In genomic region chr15:89161666-89162065, GRCh38 we compare ENCODE assay signal across 2 cellular contexts.
TF ChIP-seq lines count a peak whose summit lies in the region.

No MANE protein-coding gene starts in this region.

TF ChIP-seq in HepG2, 621 proteins besides CTCF, POLR2A, EP300 and RAD21:
- no peak for TF ChIP-seq DMTF1 (CRISPR knock-in tag; IDR thresholded peaks at IDR 0.05)
- TF ChIP-seq, protein P1, sequence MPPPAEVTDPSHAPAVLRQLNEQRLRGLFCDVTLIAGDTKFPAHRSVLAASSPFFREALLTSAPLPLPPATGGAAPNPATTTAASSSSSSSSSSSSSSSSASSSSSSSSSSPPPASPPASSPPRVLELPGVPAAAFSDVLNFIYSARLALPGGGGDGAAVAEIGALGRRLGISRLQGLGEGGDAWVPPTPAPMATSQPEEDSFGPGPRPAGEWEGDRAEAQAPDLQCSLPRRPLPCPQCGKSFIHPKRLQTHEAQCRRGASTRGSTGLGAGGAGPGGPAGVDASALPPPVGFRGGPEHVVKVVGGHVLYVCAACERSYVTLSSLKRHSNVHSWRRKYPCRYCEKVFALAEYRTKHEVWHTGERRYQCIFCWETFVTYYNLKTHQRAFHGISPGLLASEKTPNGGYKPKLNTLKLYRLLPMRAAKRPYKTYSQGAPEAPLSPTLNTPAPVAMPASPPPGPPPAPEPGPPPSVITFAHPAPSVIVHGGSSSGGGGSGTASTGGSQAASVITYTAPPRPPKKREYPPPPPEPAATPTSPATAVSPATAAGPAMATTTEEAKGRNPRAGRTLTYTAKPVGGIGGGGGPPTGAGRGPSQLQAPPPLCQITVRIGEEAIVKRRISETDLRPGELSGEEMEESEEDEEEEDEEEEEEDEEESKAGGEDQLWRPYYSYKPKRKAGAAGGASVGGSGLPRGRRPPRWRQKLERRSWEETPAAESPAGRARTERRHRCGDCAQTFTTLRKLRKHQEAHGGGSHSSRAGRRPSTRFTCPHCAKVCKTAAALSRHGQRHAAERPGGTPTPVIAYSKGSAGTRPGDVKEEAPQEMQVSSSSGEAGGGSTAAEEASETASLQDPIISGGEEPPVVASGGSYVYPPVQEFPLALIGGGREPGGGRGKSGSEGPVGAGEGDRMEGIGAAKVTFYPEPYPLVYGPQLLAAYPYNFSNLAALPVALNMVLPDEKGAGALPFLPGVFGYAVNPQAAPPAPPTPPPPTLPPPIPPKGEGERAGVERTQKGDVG (CRISPR knock-in tag; IDR thresholded peaks at IDR 0.05; ENCODE audit: borderline replicate concordance) = no peak
- no peak for TF ChIP-seq CCDC6 (CRISPR knock-in tag; IDR thresholded peaks at IDR 0.05)
- no peak for TF ChIP-seq ZNF143 (CRISPR knock-in tag; IDR thresholded peaks at IDR 0.05)
- TF ChIP-seq, protein P2, sequence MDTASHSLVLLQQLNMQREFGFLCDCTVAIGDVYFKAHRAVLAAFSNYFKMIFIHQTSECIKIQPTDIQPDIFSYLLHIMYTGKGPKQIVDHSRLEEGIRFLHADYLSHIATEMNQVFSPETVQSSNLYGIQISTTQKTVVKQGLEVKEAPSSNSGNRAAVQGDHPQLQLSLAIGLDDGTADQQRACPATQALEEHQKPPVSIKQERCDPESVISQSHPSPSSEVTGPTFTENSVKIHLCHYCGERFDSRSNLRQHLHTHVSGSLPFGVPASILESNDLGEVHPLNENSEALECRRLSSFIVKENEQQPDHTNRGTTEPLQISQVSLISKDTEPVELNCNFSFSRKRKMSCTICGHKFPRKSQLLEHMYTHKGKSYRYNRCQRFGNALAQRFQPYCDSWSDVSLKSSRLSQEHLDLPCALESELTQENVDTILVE (CRISPR knock-in tag; IDR thresholded peaks at IDR 0.05) = no peak
- TF ChIP-seq RFX1 (IDR thresholded peaks at IDR 0.05) = no peak
- TF ChIP-seq EHMT2 (IDR thresholded peaks at IDR 0.05; ENCODE audit: borderline replicate concordance, low read depth, low read length) = no peak
- TF ChIP-seq IKZF1 (IDR thresholded peaks at IDR 0.05) = no peak
- TF ChIP-seq FOXK1 (CRISPR knock-in tag; IDR thresholded peaks at IDR 0.05; ENCODE audit: borderline replicate concordance, low read depth) = no peak
- TF ChIP-seq CAMTA2 (CRISPR knock-in tag; IDR thresholded peaks at IDR 0.05; ENCODE audit: borderline replicate concordance) = no peak
- no peak for TF ChIP-seq IKZF4 (CRISPR knock-in tag; IDR thresholded peaks at IDR 0.05; ENCODE audit: borderline replicate concordance, low read depth, not compliant biosample characterization)
- TF ChIP-seq, protein P3, sequence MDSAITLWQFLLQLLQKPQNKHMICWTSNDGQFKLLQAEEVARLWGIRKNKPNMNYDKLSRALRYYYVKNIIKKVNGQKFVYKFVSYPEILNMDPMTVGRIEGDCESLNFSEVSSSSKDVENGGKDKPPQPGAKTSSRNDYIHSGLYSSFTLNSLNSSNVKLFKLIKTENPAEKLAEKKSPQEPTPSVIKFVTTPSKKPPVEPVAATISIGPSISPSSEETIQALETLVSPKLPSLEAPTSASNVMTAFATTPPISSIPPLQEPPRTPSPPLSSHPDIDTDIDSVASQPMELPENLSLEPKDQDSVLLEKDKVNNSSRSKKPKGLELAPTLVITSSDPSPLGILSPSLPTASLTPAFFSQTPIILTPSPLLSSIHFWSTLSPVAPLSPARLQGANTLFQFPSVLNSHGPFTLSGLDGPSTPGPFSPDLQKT (CRISPR knock-in tag; IDR thresholded peaks at IDR 0.05; ENCODE audit: borderline replicate concordance) = no peak
- TF ChIP-seq ZNF790 (CRISPR knock-in tag; IDR thresholded peaks at IDR 0.05; ENCODE audit: borderline replicate concordance) = no peak
- TF ChIP-seq, protein P4, sequence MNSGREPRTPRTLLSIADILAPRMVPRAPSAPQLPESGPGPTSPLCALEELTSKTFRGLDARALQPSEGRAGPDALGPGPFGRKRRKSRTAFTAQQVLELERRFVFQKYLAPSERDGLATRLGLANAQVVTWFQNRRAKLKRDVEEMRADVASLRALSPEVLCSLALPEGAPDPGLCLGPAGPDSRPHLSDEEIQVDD (CRISPR knock-in tag; IDR thresholded peaks at IDR 0.05; ENCODE audit: borderline replicate concordance) = no peak
- TF ChIP-seq NFIC (IDR thresholded peaks at IDR 0.05; ENCODE audit: low read length) = no peak
- TF ChIP-seq ZNF781 (CRISPR knock-in tag; IDR thresholded peaks at IDR 0.05; ENCODE audit: borderline replicate concordance, not compliant biosample characterization) = no peak

TF ChIP-seq in K562, 482 proteins besides CTCF, POLR2A, EP300 and RAD21:
- no peak for TF ChIP-seq TRIM25 (IDR thresholded peaks at IDR 0.05; ENCODE audit: borderline replicate concordance)
- no peak for TF ChIP-seq CTBP1 (IDR thresholded peaks at IDR 0.05; ENCODE audit: borderline replicate concordance)
- TF ChIP-seq POLR2G (IDR thresholded peaks at IDR 0.05; ENCODE audit: low read depth, low read length) = no peak
- TF ChIP-seq ZNF282 (CRISPR knock-in tag; IDR thresholded peaks at IDR 0.05) = no peak
- TF ChIP-seq, protein P5, sequence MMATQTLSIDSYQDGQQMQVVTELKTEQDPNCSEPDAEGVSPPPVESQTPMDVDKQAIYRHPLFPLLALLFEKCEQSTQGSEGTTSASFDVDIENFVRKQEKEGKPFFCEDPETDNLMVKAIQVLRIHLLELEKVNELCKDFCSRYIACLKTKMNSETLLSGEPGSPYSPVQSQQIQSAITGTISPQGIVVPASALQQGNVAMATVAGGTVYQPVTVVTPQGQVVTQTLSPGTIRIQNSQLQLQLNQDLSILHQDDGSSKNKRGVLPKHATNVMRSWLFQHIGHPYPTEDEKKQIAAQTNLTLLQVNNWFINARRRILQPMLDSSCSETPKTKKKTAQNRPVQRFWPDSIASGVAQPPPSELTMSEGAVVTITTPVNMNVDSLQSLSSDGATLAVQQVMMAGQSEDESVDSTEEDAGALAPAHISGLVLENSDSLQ (IDR thresholded peaks at IDR 0.05) = no peak
